ENCODE assay signal across 1 cellular context in the genomic region with DNA sequence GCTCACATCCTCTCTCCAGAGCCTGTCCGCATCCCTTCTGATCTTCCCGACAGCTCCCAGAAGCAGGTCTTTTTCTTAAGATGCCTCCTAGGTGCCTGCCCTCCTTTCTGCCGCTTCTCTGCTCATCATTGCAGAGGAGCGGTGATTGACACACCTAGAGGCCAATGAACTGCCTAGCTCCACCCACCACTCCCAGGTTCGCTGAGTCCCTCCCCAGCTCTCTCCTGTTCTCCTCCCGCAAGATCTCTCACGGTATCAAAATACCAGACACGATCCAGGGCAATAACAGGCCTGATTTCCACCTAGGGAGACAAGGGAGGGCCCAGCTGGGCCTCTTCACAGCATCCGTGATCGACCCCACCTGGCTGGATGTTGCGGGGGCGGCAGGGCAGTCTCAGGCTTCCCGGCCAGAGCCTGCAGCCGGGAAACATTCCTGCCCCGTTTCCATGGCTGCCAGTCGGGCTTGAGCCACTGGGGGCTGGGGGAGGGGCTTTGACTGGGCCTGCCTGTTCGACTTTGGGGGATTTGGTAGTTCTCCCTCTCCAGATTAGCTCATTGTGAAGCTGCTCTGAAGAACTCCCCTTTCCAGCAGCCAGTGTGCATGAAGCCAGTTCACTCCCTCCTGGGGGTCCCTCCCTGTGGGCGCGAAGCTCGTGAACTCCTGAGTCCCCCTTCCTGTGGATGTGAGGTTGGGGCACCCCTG.
A peak's percentile ranks its signal among the peaks of the same experiment; 100 is the strongest.
TF ChIP-seq lines count a peak whose summit lies in the region.

No MANE protein-coding gene starts in this region.

TF ChIP-seq in HEK293, 187 proteins besides CTCF, POLR2A, EP300 and RAD21 (continued from another document):
- TF ChIP-seq, protein P1, sequence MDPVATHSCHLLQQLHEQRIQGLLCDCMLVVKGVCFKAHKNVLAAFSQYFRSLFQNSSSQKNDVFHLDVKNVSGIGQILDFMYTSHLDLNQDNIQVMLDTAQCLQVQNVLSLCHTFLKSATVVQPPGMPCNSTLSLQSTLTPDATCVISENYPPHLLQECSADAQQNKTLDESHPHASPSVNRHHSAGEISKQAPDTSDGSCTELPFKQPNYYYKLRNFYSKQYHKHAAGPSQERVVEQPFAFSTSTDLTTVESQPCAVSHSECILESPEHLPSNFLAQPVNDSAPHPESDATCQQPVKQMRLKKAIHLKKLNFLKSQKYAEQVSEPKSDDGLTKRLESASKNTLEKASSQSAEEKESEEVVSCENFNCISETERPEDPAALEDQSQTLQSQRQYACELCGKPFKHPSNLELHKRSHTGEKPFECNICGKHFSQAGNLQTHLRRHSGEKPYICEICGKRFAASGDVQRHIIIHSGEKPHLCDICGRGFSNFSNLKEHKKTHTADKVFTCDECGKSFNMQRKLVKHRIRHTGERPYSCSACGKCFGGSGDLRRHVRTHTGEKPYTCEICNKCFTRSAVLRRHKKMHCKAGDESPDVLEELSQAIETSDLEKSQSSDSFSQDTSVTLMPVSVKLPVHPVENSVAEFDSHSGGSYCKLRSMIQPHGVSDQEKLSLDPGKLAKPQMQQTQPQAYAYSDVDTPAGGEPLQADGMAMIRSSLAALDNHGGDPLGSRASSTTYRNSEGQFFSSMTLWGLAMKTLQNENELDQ (tag by site-specific recombination; IDR thresholded peaks at IDR 0.05; ENCODE audit: low read depth), result no peak
- TF ChIP-seq, protein P2, sequence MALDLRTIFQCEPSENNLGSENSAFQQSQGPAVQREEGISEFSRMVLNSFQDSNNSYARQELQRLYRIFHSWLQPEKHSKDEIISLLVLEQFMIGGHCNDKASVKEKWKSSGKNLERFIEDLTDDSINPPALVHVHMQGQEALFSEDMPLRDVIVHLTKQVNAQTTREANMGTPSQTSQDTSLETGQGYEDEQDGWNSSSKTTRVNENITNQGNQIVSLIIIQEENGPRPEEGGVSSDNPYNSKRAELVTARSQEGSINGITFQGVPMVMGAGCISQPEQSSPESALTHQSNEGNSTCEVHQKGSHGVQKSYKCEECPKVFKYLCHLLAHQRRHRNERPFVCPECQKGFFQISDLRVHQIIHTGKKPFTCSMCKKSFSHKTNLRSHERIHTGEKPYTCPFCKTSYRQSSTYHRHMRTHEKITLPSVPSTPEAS (tag by site-specific recombination; IDR thresholded peaks at IDR 0.05), result no peak
- TF ChIP-seq SP7 (tag by site-specific recombination; IDR thresholded peaks at IDR 0.05) (peak; percentile 33; the same call in 1 of the 2 replicates), EGR2 (tag by site-specific recombination; IDR thresholded peaks at IDR 0.05; ENCODE audit: low read depth) (peak; percentile 52), SP3 (tag by site-specific recombination; IDR thresholded peaks at IDR 0.05) (peak; percentile 82), ZXDB (tag by site-specific recombination; IDR thresholded peaks at IDR 0.05) (peak; percentile 4; the same call in 1 of the 2 replicates), ZNF10 (tag by site-specific recombination; IDR thresholded peaks at IDR 0.05) (no peak), ZNF561 (tag by site-specific recombination; IDR thresholded peaks at IDR 0.05; ENCODE audit: borderline replicate concordance) (peak; percentile 93), ZNF16 (tag by site-specific recombination; IDR thresholded peaks at IDR 0.05; ENCODE audit: low read depth) (no peak), TCF7L2 (IDR thresholded peaks at IDR 0.05; ENCODE audit: borderline replicate concordance, low read depth, low read length) (0 out of 2 replicates have a peak, but pooled peaks have one; percentile 10), ZNF174 (tag by site-specific recombination; IDR thresholded peaks at IDR 0.05) (no peak), ZIC2 (tag by site-specific recombination; IDR thresholded peaks at IDR 0.05) (peak; percentile 49; the same call in 1 of the 2 replicates), ZNF670 (tag by site-specific recombination; IDR thresholded peaks at IDR 0.05; ENCODE audit: low read depth) (no peak), SP2 (tag by site-specific recombination; IDR thresholded peaks at IDR 0.05) (peak; percentile 87), ZNF394 (tag by site-specific recombination; IDR thresholded peaks at IDR 0.05; ENCODE audit: borderline replicate concordance) (peak; percentile 61; the same call in 1 of the 2 replicates), IKZF3 (tag by site-specific recombination; IDR thresholded peaks at IDR 0.05) (peak; percentile 93), ZNF600 (tag by site-specific recombination; IDR thresholded peaks at IDR 0.05) (peak; percentile 86; the same call in 1 of the 2 replicates)
- TF ChIP-seq, protein P3, sequence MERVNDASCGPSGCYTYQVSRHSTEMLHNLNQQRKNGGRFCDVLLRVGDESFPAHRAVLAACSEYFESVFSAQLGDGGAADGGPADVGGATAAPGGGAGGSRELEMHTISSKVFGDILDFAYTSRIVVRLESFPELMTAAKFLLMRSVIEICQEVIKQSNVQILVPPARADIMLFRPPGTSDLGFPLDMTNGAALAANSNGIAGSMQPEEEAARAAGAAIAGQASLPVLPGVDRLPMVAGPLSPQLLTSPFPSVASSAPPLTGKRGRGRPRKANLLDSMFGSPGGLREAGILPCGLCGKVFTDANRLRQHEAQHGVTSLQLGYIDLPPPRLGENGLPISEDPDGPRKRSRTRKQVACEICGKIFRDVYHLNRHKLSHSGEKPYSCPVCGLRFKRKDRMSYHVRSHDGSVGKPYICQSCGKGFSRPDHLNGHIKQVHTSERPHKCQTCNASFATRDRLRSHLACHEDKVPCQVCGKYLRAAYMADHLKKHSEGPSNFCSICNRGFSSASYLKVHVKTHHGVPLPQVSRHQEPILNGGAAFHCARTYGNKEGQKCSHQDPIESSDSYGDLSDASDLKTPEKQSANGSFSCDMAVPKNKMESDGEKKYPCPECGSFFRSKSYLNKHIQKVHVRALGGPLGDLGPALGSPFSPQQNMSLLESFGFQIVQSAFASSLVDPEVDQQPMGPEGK (tag by site-specific recombination; IDR thresholded peaks at IDR 0.05), result peak; percentile 92
- TF ChIP-seq, protein P4, sequence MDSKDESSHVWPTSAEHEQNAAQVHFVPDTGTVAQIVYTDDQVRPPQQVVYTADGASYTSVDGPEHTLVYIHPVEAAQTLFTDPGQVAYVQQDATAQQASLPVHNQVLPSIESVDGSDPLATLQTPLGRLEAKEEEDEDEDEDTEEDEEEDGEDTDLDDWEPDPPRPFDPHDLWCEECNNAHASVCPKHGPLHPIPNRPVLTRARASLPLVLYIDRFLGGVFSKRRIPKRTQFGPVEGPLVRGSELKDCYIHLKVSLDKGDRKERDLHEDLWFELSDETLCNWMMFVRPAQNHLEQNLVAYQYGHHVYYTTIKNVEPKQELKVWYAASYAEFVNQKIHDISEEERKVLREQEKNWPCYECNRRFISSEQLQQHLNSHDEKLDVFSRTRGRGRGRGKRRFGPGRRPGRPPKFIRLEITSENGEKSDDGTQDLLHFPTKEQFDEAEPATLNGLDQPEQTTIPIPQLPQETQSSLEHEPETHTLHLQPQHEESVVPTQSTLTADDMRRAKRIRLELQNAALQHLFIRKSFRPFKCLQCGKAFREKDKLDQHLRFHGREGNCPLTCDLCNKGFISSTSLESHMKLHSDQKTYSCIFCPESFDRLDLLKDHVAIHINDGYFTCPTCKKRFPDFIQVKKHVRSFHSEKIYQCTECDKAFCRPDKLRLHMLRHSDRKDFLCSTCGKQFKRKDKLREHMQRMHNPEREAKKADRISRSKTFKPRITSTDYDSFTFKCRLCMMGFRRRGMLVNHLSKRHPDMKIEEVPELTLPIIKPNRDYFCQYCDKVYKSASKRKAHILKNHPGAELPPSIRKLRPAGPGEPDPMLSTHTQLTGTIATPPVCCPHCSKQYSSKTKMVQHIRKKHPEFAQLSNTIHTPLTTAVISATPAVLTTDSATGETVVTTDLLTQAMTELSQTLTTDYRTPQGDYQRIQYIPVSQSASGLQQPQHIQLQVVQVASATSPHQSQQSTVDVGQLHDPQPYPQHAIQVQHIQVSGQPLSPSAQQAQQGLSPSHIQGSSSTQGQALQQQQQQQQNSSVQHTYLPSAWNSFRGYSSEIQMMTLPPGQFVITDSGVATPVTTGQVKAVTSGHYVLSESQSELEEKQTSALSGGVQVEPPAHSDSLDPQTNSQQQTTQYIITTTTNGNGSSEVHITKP (tag by site-specific recombination; IDR thresholded peaks at IDR 0.05), result peak; percentile 79
